9 cellular contexts compared by ENCODE assay signal in the genomic region with DNA sequence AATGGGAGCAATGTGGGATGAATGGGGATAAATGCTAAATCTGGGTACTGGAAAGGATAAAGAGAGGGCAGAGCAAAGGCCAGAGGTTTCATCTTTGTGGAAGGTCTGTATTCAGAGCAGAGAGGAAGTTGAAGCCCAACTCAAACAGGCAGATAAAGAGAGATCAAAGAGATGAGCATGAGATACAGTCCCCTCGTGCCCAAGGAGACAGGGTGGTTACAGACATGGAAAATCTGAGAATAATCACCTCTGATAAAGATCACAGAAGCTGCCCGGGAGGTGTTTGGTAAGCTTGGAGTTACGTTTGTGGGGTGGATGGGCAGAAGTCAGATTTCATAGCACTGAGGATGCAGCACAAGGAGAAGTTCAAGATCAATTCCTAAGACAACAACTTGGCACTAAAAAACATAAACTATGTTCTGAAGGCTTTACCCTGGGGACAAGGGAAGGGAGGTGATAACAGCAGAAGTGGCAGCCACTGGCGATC. TPM values are rescaled to one million over a fixed set of nuclear protein-coding genes. Genes with fewer than 3 reads are reported as not detected.
DNase-seq lines count a peak whose midpoint lies in the region; ATAC-seq and TF ChIP-seq lines count a peak whose summit lies in the region.
"Had no signal": no experiment of that assay in that cellular context is flagged by ENCODE, and none has a peak within 500 bp of the region (broad histone marks: within the 10 kb centered on the region; RNA-seq: fewer than 3 reads in every experiment).

No MANE protein-coding gene starts in this region.

- H2AFZ ChIP-seq in Karpas-422 (ENCODE audit: low read length) = peak overlapping the region; percentile 58

- H3K9me2 ChIP-seq in Karpas-422 (replicated peaks; ENCODE audit: insufficient read depth, low read length) = no peaks in the 10 kb centered on the region

- H3K4me1 ChIP-seq in Karpas-422 (ENCODE audit: low read length) (peaks cover 56% of the 10 kb centered on the region), heart right ventricle (peaks cover 0 to 44% (median 9%) of the 10 kb centered on the region in 9 donors)

- peaks cover 2% of the 10 kb centered on the region for H3K9me3 Mint-ChIP-seq in glutamatergic neuron (ENCODE audit: unreplicated experiment)

- peak overlapping the region; percentile 81 for H3K4me2 ChIP-seq in Karpas-422 (ENCODE audit: low read depth, low read length, poor library complexity, severe bottlenecking)

- H3K4me3 ChIP-seq in Karpas-422 (ENCODE audit: low read length) = peak overlapping the region; percentile 88
- H3K4me3 ChIP-seq in heart right ventricle = peak overlapping the region; percentile 34 to 78 (median 67)
- H3K4me3 ChIP-seq: cardiac muscle cell had no signal

- H3K36me3 Mint-ChIP-seq in glutamatergic neuron (ENCODE audit: unreplicated experiment) = no peaks in the 10 kb centered on the region

- intact Hi-C loops in heart right ventricle (cut with DNase I) = loop anchor here in 7 of 10 donors (2.0 to 10.0 kb wide), 7 partner anchors 56 to 129 kb away; a partner anchor contains a TSS

- H3K4me1 Mint-ChIP-seq in glutamatergic neuron (ENCODE audit: low read depth, unreplicated experiment) = peaks cover 7% of the 10 kb centered on the region

- H3K27me3 Mint-ChIP-seq in glutamatergic neuron (ENCODE audit: unreplicated experiment) = peaks cover 3% of the 10 kb centered on the region

- peak overlapping the region; percentile 80 for H3K27ac ChIP-seq in Karpas-422 (ENCODE audit: low read length)
- H3K27ac ChIP-seq in heart right ventricle = peak overlapping the region in 9 of 10 donors; percentile 57 to 90 (median 79)
- H3K27ac ChIP-seq: cardiac muscle cell had no signal

- H4K20me1 ChIP-seq in Karpas-422 (ENCODE audit: insufficient read depth, low read depth, low read length) = no peaks in the 10 kb centered on the region

- no peak overlapping the region for H3K4me3 Mint-ChIP-seq in glutamatergic neuron (ENCODE audit: unreplicated experiment)

- ATAC-seq in heart right ventricle = peak in 7 of 8 donors; percentile 10 to 47 (median 23)
- ATAC-seq in stimulated activated naive CD8-positive, alpha-beta T cell treated with anti-CD3 and anti-CD28 coated beads, Interleukin-15, Interleukin-2, amounts not matched to agents 100 U/mL and 50 U/mL, for 24 hours = peak; percentile 85
- no peak for ATAC-seq in HG02970 (IDR thresholded peaks at IDR 0.05; ENCODE audit: low FRiP score, unreplicated experiment)

- H3K79me2 ChIP-seq in Karpas-422 (ENCODE audit: low read length) = peaks cover 28% of the 10 kb centered on the region

- TF ChIP-seq CTCF in heart right ventricle (IDR thresholded peaks at IDR 0.05) = no peak
- TF ChIP-seq CTCF in glutamatergic neuron (IDR thresholded peaks at IDR 0.05; ENCODE audit: partially characterized antibody, unreplicated experiment) = no peak

- no peaks in the 10 kb centered on the region for H3K9me3 ChIP-seq in Karpas-422 (ENCODE audit: low read length)
- no peaks in the 10 kb centered on the region for H3K9me3 ChIP-seq in heart right ventricle

- H3K9ac ChIP-seq in Karpas-422 (ENCODE audit: low read length) = peak overlapping the region; percentile 86

- no peak overlapping the region for H3K27ac Mint-ChIP-seq in glutamatergic neuron (ENCODE audit: unreplicated experiment)

- DNase-seq in SHP77 treated with DMSO at 0.1 percent for 48 hours (lab: John Stamatoyannopoulos, UW) = peak; percentile 3
- DNase-seq in SHP77 (lab: John Stamatoyannopoulos, UW) = no peak
- peak; percentile 67 for DNase-seq in Karpas-422
- peak; percentile 24 for DNase-seq in activated CD8-positive, alpha-beta memory T cell treated with anti-CD3 and anti-CD28 coated beads, Interleukin-2, amount 50 U/mL, for 4 hours
- DNase-seq in heart right ventricle = no peak
- DNase-seq in stimulated activated naive CD8-positive, alpha-beta T cell treated with anti-CD3 and anti-CD28 coated beads, Interleukin-15, Interleukin-2, amounts not matched to agents 100 U/mL and 50 U/mL, for 24 hours = peak; percentile 39
- DNase-seq in glutamatergic neuron = no peak

- H3K36me3 ChIP-seq in Karpas-422 (ENCODE audit: insufficient read depth, low read length) (peaks cover 5% of the 10 kb centered on the region), heart right ventricle (peaks cover 0 to 19% (median 4%) of the 10 kb centered on the region in 9 donors)
- H3K36me3 ChIP-seq: cardiac muscle cell had no signal

- WGBS in heart right ventricle, 2 donors = 5 to 12% methylated on average over 4 of the region's 4 CpGs

- H3K27me3 ChIP-seq in Karpas-422 (ENCODE audit: low read length) (no peaks in the 10 kb centered on the region), heart right ventricle (no peaks in the 10 kb centered on the region)
- H3K27me3 ChIP-seq: cardiac muscle cell had no signal

RNA-seq across cellular contexts. Expression of a gene that starts 0.5 kb away (rescaled TPM):
- 33.7 and 60.5 TPM in 2 replicates for total RNA-seq in Karpas-422 (2014; rRNA removed; shearing (Covaris generic); ENCODE audit: low replicate concordance)
- total RNA-seq in heart right ventricle = 10 to 100 TPM in 1 of 10 donors, 1 to 10 TPM in 7, under 1 TPM in 2; 0.92 to 29.7 (median 5.9) TPM
- 1 to 10 TPM; 3.0 to 5.2 TPM for polyA plus RNA-seq in heart right ventricle
- not detected for total RNA-seq in glutamatergic neuron (ENCODE audit: unreplicated experiment)
- total RNA-seq: cardiac muscle cell had no signal

Comparison
In these comparisons a context has a peak if more than half of its experiments do, and no peak if none do; other contexts are left out.
1. DNase-seq: peak in SHP77 treated with DMSO at 0.1 percent for 48 hours (single experiment), Karpas-422 (single experiment), activated CD8-positive, alpha-beta memory T cell treated with anti-CD3 and anti-CD28 coated beads, Interleukin-2, amount 50 U/mL, for 4 hours (single experiment) and stimulated activated naive CD8-positive, alpha-beta T cell treated with anti-CD3 and anti-CD28 coated beads, Interleukin-15, Interleukin-2, amounts not matched to agents 100 U/mL and 50 U/mL, for 24 hours (single experiment); none in SHP77 (0 of 2), heart right ventricle (0 of 2) and glutamatergic neuron (single experiment).